In genomic region chr20:16472045-16472872, GRCh38 we compare ENCODE assay signal across 18 cellular contexts.
DNase-seq lines count a peak whose midpoint lies in the region; ATAC-seq and TF ChIP-seq lines count a peak whose summit lies in the region.
"Had no signal": no experiment of that assay in that cellular context is flagged by ENCODE, and none has a peak within 500 bp of the region (broad histone marks: within the 10 kb centered on the region; RNA-seq: fewer than 3 reads in every experiment).

No MANE protein-coding gene starts in this region.

- H3K4me3 ChIP-seq in PC-9: no peak overlapping the region
- H3K4me3 ChIP-seq in trophoblast cell (ENCODE audit: low read depth, low read length): no peak overlapping the region
- no peak overlapping the region for H3K4me3 ChIP-seq in naive thymus-derived CD4-positive, alpha-beta T cell (ENCODE audit: low read length)
- H3K4me3 ChIP-seq: adrenal gland, pancreas, spleen had no signal

- no peak overlapping the region for H4K91ac ChIP-seq in trophoblast cell (ENCODE audit: low read depth, low read length)

- no peaks in the 10 kb centered on the region for H4K20me1 ChIP-seq in PC-9 (ENCODE audit: insufficient read depth)

- H3K4me2 ChIP-seq in PC-9 (peak overlapping the region; percentile 24; the same call in 1 of the 2 replicates), trophoblast cell (ENCODE audit: low read length) (no peak overlapping the region)

- H3F3A ChIP-seq in PC-9 (ENCODE audit: insufficient read depth, low read depth): peaks cover 23% of the 10 kb centered on the region; the same call in 1 of the 2 replicates

- no peak overlapping the region for H3K18ac ChIP-seq in trophoblast cell (ENCODE audit: low read length)

- H3K9me2 ChIP-seq in PC-9 (ENCODE audit: insufficient read depth): no peaks in the 10 kb centered on the region

- H3K79me1 ChIP-seq in trophoblast cell (ENCODE audit: low read length): peaks cover 2% of the 10 kb centered on the region

- H2AFZ ChIP-seq in PC-9 (no peak overlapping the region), trophoblast cell (ENCODE audit: insufficient read depth, low read length, poor library complexity) (no peak overlapping the region)

- H2BK120ac ChIP-seq in trophoblast cell (ENCODE audit: insufficient read depth, low read length, poor library complexity): no peak overlapping the region

- peaks cover 0 to 4% (median under 1%) of the 10 kb centered on the region in 7 donors for H3K4me1 Mint-ChIP-seq in naive thymus-derived CD4-positive, alpha-beta T cell
- H3K4me1 Mint-ChIP-seq in effector memory CD8-positive, alpha-beta T cell (ENCODE audit: low read depth in 2 of 2): peaks cover 2 to 3% of the 10 kb centered on the region in 2 donors

- no peak for TF ChIP-seq CTCF in PC-9 (conservative IDR thresholded peaks at IDR 0.05)

- no CpG with 5 or more reads among the region's 12 CpGs for WGBS in trophoblast cell (ENCODE audit: extremely low coverage, insufficient coverage, insufficient read length)

- no peak overlapping the region for H2BK12ac ChIP-seq in trophoblast cell (ENCODE audit: low read length)

- POLR2A ChIA-PET in PC-9 (lab: Charles Lee; ENCODE audit: unreplicated experiment): no interaction called here
- POLR2A ChIA-PET in naive thymus-derived CD4-positive, alpha-beta T cell (lab: Charles Lee): no interaction called here

- H2AK5ac ChIP-seq in trophoblast cell (ENCODE audit: low read length): no peak overlapping the region

- no TSS peak for BruUV-seq in PC-9 (replicated peaks; lab: Mats Ljungman, UMichigan)

- peak; percentile 65 for ATAC-seq in GM19351 (IDR thresholded peaks at IDR 0.05; ENCODE audit: unreplicated experiment)
- no peak for ATAC-seq in naive thymus-derived CD4-positive, alpha-beta T cell
- ATAC-seq in effector memory CD8-positive, alpha-beta T cell (replicated peaks): no peak
- ATAC-seq: activated T-cell treated with anti-CD3 and anti-CD28 coated beads, Interleukin-2, amount 50 U/mL, for 4 hours; SK-N-SH treated with all-trans-retinoic acid at 6 μM for 48 hours; stimulated activated naive B cell treated with anti-CD40 and anti-IgM and Interleukin-4, amounts not matched to agents 10 μg/mL and 1 μg/mL and 100 μg/mL, for 72 hours had no signal

- H3K9me3 Mint-ChIP-seq in naive thymus-derived CD4-positive, alpha-beta T cell: no peaks in the 10 kb centered on the region
- no peaks in the 10 kb centered on the region for H3K9me3 Mint-ChIP-seq in effector memory CD8-positive, alpha-beta T cell
- H3K9me3 Mint-ChIP-seq: activated T-cell treated with anti-CD3 and anti-CD28 coated beads, Interleukin-2, amount 50 U/mL, for 4 hours had no signal

- H3K79me2 ChIP-seq in PC-9 (ENCODE audit: low read depth) (no peaks in the 10 kb centered on the region), trophoblast cell (ENCODE audit: control insufficient read depth, insufficient read depth, low read length, poor library complexity) (no peaks in the 10 kb centered on the region)

- CTCF ChIA-PET in PC-9 (lab: Charles Lee): no interaction called here
- CTCF ChIA-PET in naive thymus-derived CD4-positive, alpha-beta T cell (lab: Charles Lee): interaction anchor here (0.9 kb wide), 1 partner anchor 11 kb away, joined by 3 read pairs; no protein-coding TSS in a partner anchor

- no peak overlapping the region for H3K23ac ChIP-seq in trophoblast cell (ENCODE audit: low read length)

- no peak overlapping the region for H3K4me3 Mint-ChIP-seq in naive thymus-derived CD4-positive, alpha-beta T cell
- H3K4me3 Mint-ChIP-seq in effector memory CD8-positive, alpha-beta T cell: no peak overlapping the region
- H3K4me3 Mint-ChIP-seq: activated T-cell treated with anti-CD3 and anti-CD28 coated beads, Interleukin-2, amount 50 U/mL, for 4 hours; stimulated activated naive B cell treated with anti-CD40 and anti-IgM and Interleukin-4, amounts not matched to agents 10 μg/mL and 1 μg/mL and 100 μg/mL, for 72 hours had no signal

- intact Hi-C loops in PC-9 (cut with micrococcal nuclease; ENCODE audit: unreplicated experiment): no loop called here
- intact Hi-C loops in naive thymus-derived CD4-positive, alpha-beta T cell (cut with micrococcal nuclease): loop anchor here in 1 of 2 donors (10.0 kb wide), 1 partner anchor 57 kb away; no protein-coding TSS in a partner anchor

- H3K4me1 ChIP-seq in PC-9 (replicated peaks; ENCODE audit: insufficient read depth): peaks cover 38% of the 10 kb centered on the region
- H3K4me1 ChIP-seq in trophoblast cell (ENCODE audit: control insufficient read depth in 1 of 2, insufficient read depth in 2 of 2, low read length in 2 of 2): peaks cover 2% of the 10 kb centered on the region in 2 experiments
- H3K4me1 ChIP-seq in naive thymus-derived CD4-positive, alpha-beta T cell (ENCODE audit: control insufficient read depth in 2 of 2, insufficient read depth in 2 of 2, low read length in 2 of 2): no peaks in the 10 kb centered on the region

- H3K9ac ChIP-seq in trophoblast cell (ENCODE audit: low read length): no peak overlapping the region

- no peak overlapping the region for H3K4ac ChIP-seq in trophoblast cell (ENCODE audit: low read depth, low read length)

- H2BK5ac ChIP-seq in trophoblast cell (ENCODE audit: low read depth, low read length, poor library complexity): no peak overlapping the region

- no peak overlapping the region for H3K14ac ChIP-seq in trophoblast cell (ENCODE audit: low read length)

- peak in 1 of 2 experiments; percentile 84 for DNase-seq in PC-9
- peak; percentile 1 to 21 for DNase-seq in dermis microvascular lymphatic vessel endothelial cell (ENCODE audit: low read depth in 2 of 2)
- peak; percentile 65 to 86 for DNase-seq in trophoblast cell
- DNase-seq in hypothalamus (lab: John Stamatoyannopoulos, UW): no peak
- DNase-seq in naive thymus-derived CD4-positive, alpha-beta T cell: no peak
- no peak for DNase-seq in effector memory CD8-positive, alpha-beta T cell
- DNase-seq: activated CD4-positive, alpha-beta T cell treated with anti-CD3 and anti-CD28 coated beads, Interleukin-2, amount 50 U/mL, for 48 hours; activated T-cell treated with anti-CD3 and anti-CD28 coated beads, Interleukin-2, amount 50 U/mL, for 4 hours; adrenal gland; DMS79 treated with DMSO at 0.1 percent for 48 hours; kidney glomerular epithelial cell; NCI-H187 treated with DMSO at 0.1 percent for 48 hours; NCI-H510A treated with DMSO at 0.1 percent for 48 hours; pancreas; spleen; stimulated activated naive B cell treated with anti-CD40 and anti-IgM and Interleukin-4, amounts not matched to agents 10 μg/mL and 1 μg/mL and 100 μg/mL, for 72 hours had no signal

- H3K9me3 ChIP-seq in PC-9 (ENCODE audit: insufficient read depth, low read depth) (no peaks in the 10 kb centered on the region), trophoblast cell (ENCODE audit: insufficient read depth, low read depth, low read length) (no peaks in the 10 kb centered on the region)
- H3K9me3 ChIP-seq in naive thymus-derived CD4-positive, alpha-beta T cell (ENCODE audit: control insufficient read depth in 2 of 3, low read length in 3 of 3): no peaks in the 10 kb centered on the region
- H3K9me3 ChIP-seq: adrenal gland, pancreas had no signal

- no peaks in the 10 kb centered on the region for H3K27me3 Mint-ChIP-seq in naive thymus-derived CD4-positive, alpha-beta T cell
- H3K27me3 Mint-ChIP-seq in effector memory CD8-positive, alpha-beta T cell: no peaks in the 10 kb centered on the region
- H3K27me3 Mint-ChIP-seq: stimulated activated naive B cell treated with anti-CD40 and anti-IgM and Interleukin-4, amounts not matched to agents 10 μg/mL and 1 μg/mL and 100 μg/mL, for 72 hours had no signal

- H4K12ac ChIP-seq in trophoblast cell (ENCODE audit: low read depth, low read length): no peak overlapping the region

- H3K36me3 ChIP-seq in PC-9 (ENCODE audit: low read depth) (no peaks in the 10 kb centered on the region; the same call in 1 of the 2 replicates), trophoblast cell (ENCODE audit: control insufficient read depth in 1 of 2, insufficient read depth in 2 of 2, low read length in 2 of 2) (peaks cover 0 to 2% of the 10 kb centered on the region in 2 experiments)
- H3K36me3 ChIP-seq in naive thymus-derived CD4-positive, alpha-beta T cell (ENCODE audit: control insufficient read depth in 2 of 3, insufficient read depth in 3 of 3, low read length in 3 of 3): no peaks in the 10 kb centered on the region
- H3K36me3 ChIP-seq: adrenal gland, pancreas had no signal

- no peak overlapping the region for H4K8ac ChIP-seq in trophoblast cell (ENCODE audit: low read depth, low read length)

- H3K27ac ChIP-seq in PC-9 (peak overlapping the region; percentile 8; the same call in 1 of the 2 replicates), trophoblast cell (ENCODE audit: low read depth, low read length) (no peak overlapping the region)
- no peak overlapping the region for H3K27ac ChIP-seq in naive thymus-derived CD4-positive, alpha-beta T cell (ENCODE audit: low read depth, low read length)
- H3K27ac ChIP-seq: adrenal gland, pancreas, spleen had no signal

- H3K27ac Mint-ChIP-seq in naive thymus-derived CD4-positive, alpha-beta T cell: no peak overlapping the region
- H3K27ac Mint-ChIP-seq in effector memory CD8-positive, alpha-beta T cell: no peak overlapping the region
- H3K27ac Mint-ChIP-seq: stimulated activated naive B cell treated with anti-CD40 and anti-IgM and Interleukin-4, amounts not matched to agents 10 μg/mL and 1 μg/mL and 100 μg/mL, for 72 hours had no signal

- peaks cover 0 to 27% (median 8%) of the 10 kb centered on the region in 5 donors for H3K36me3 Mint-ChIP-seq in naive thymus-derived CD4-positive, alpha-beta T cell
- H3K36me3 Mint-ChIP-seq in effector memory CD8-positive, alpha-beta T cell (ENCODE audit: insufficient read depth): no peaks in the 10 kb centered on the region

- no peaks in the 10 kb centered on the region for H3K27me3 ChIP-seq in PC-9 (ENCODE audit: insufficient read depth, low read depth)
- no peaks in the 10 kb centered on the region for H3K27me3 ChIP-seq in trophoblast cell (ENCODE audit: insufficient read depth, low read length)
- no peaks in the 10 kb centered on the region for H3K27me3 ChIP-seq in naive thymus-derived CD4-positive, alpha-beta T cell (ENCODE audit: control insufficient read depth in 2 of 2, insufficient read depth in 2 of 2, low read length in 2 of 2)
- H3K27me3 ChIP-seq: adrenal gland, pancreas, spleen had no signal

Comparison
In these comparisons a context has a peak if more than half of its experiments do, and no peak if none do; other contexts are left out.
1. DNase-seq: peak in dermis microvascular lymphatic vessel endothelial cell (2 of 2) and trophoblast cell (2 of 2); none in hypothalamus (0 of 51), naive thymus-derived CD4-positive, alpha-beta T cell (0 of 9) and effector memory CD8-positive, alpha-beta T cell (0 of 3).